In the genomic region with DNA sequence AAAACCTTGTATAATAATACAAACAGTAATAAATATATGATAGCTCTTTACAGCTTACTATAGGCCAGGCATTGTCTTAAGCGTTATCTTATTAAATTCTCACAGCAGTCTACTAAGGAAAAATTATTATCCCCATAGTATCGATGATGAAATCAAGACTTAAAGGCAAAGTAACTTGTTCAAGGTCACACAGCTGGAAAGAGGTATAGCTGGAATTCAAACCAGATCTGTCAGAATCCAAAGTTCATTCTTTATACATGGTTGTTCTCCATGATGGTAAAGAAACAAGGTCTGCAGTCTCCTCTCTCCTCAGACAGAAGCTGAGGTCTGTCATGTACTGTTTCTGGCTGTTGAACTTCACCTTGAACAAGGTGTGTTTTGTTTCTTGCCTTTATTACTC, we compare ENCODE assay signal across 11 cellular contexts. TPM values are rescaled to one million over a fixed set of nuclear protein-coding genes. Genes with fewer than 3 reads are reported as not detected.
"Had no signal": no experiment of that assay in that cellular context is flagged by ENCODE, and none has a peak within 500 bp of the region (broad histone marks: within the 10 kb centered on the region; RNA-seq: fewer than 3 reads in every experiment).

No MANE protein-coding gene starts in this region.

- DNase-seq: GM23248, GOT3, H7, HFFc6, IMR-90, KBM-7 had no signal

- H3K4me3 Mint-ChIP-seq: HFFc6 had no signal

- ATAC-seq: HCT116 had no signal

- H3K27ac Mint-ChIP-seq: HFFc6 had no signal

- H3K27ac ChIP-seq: GM23248, HL-60 had no signal

- H3K4me1 ChIP-seq: HAP-1 had no signal

- H3K9me3 Mint-ChIP-seq: HFFc6 had no signal

- H3K9me3 ChIP-seq: HAP-1 had no signal

- H3K9ac ChIP-seq: GM23248 had no signal

- H2AFZ ChIP-seq: GM23248 had no signal

- H3K4me3 ChIP-seq: GM23248, HAP-1 had no signal

RNA-seq across cellular contexts. Expression of a gene that starts 15.4 kb away (rescaled TPM):
- total RNA-seq: HT1080 had no signal
- polyA plus RNA-seq: GM23248 had no signal

RNA-seq across cellular contexts. Expression of a gene that starts 31.9 kb away (rescaled TPM):
- total RNA-seq: GM23248, H4, HT1080 had no signal
